In the genomic region with DNA sequence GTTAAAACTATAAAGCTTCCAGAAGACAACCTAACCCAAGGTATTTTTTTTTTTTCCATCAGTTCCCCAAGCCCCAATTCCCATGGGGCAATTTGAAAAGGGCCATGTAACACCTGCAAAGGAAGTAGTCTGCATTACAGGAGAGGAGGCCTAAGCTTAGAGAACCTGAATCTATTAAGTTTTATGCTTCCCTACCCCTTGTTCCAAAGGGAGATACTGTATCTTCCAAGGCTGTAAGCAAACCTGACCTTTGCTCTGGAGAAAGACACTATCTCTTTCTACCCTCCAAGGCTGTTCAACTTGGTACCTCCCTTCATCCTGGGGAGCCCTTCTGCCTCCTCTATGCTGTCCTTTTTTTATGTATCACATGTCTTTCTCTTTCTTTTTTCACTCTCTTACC, we compare ENCODE assay signal across 13 cellular contexts.
"Had no signal": no experiment of that assay in that cellular context is flagged by ENCODE, and none has a peak within 500 bp of the region (broad histone marks: within the 10 kb centered on the region; RNA-seq: fewer than 3 reads in every experiment).

No MANE protein-coding gene starts in this region.

- H3K36me3 ChIP-seq: pancreas, thyroid gland had no signal

- ATAC-seq: activated T-helper 17 cell treated with anti-CD3 and anti-CD28 coated beads, Interleukin-2, amount 50 U/mL, for 72 hours; foreskin keratinocyte; left ventricle myocardium superior; pancreas had no signal

- H3K9me3 ChIP-seq: pancreas, thyroid gland had no signal

- H3K27ac ChIP-seq: foreskin keratinocyte, pancreas, thyroid gland, VCaP had no signal

- H3K27me3 ChIP-seq: foreskin keratinocyte, pancreas, thyroid gland had no signal

- H3K4me3 ChIP-seq: pancreas, thyroid gland had no signal

- DNase-seq: activated CD4-positive, alpha-beta T cell treated with anti-CD3 and anti-CD28 coated beads for 48 hours; activated naive CD4-positive, alpha-beta T cell treated with anti-CD3 and anti-CD28 coated beads for 36 hours; activated T-cell treated with anti-CD3 and anti-CD28 coated beads for 4 hours; foreskin keratinocyte; islet precursor cell; left ventricle myocardium superior; pancreas; stimulated activated CD4-positive, alpha-beta T cell treated with anti-CD3 and anti-CD28 coated beads, Interleukin-15, amount 100 ng/mL, for 24 hours; stimulated activated CD4-positive, alpha-beta T cell treated with anti-CD3 and anti-CD28 coated beads, Interleukin-4, amount 100 ng/mL, for 24 hours; T1000; thyroid gland had no signal

- H3K4me1 ChIP-seq: foreskin keratinocyte, pancreas, thyroid gland had no signal
